In the genomic region with DNA sequence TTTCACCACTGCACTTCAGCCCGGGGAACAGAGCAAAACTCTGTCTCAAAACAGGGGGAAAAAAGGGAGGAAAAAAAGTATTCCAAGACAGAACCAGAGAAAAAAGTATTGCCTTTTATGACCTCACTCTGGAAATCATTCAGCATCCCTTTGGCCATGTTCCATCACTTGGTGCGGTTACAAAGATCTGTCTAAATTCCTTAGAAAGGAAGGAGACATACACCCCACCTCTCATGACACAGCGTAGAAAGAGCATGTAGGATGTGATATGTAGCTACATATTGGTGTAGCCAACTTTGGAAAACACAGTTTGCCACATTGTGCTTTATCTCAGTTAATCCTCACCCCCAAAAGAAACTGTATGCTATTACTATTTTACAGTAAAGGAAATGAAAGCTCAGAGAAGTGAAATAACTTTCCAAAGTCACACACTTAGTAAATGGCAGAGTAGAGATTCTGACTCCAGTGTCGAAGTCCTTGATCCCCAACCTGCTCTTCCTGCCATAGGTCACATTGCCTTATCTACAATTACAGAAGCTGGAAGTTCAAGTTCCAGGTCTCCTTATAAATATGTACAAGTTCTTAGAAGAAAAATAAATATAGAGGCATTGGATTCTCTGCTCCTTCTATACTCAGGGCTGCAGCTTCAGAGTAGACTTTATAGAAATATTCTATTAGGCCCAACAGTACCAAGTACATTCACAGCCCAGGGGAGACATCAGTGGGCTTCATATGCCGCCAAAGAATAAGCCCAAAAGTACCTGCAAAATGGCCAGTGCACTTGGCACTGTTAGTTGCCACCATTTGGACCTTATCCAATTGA, we compare ENCODE assay signal across 10 cellular contexts.
A peak's percentile ranks its signal among the peaks of the same experiment; 100 is the strongest.
DNase-seq lines count a peak whose midpoint lies in the region; ATAC-seq, FAIRE-seq and TF ChIP-seq lines count a peak whose summit lies in the region.
"Had no signal": no experiment of that assay in that cellular context is flagged by ENCODE, and none has a peak within 500 bp of the region (broad histone marks: within the 10 kb centered on the region; RNA-seq: fewer than 3 reads in every experiment).

No MANE protein-coding gene starts in this region.

- CTCF ChIA-PET in K562 (lab: Yijun Ruan, JAX; ENCODE audit: low intra/inter-chr PET ratio) = interaction anchor here (1.3 to 2.4 kb wide), 5 partner anchors 59 to 566 kb away, joined by 4 to 12 read pairs (median 8); no protein-coding TSS in a partner anchor
- CTCF ChIA-PET in PC-9 (lab: Charles Lee) = no interaction called here

- H3F3A ChIP-seq in PC-9 (ENCODE audit: insufficient read depth, low read depth) = no peaks in the 10 kb centered on the region

- H3K79me2 ChIP-seq in K562 (ENCODE audit: control insufficient read depth, insufficient read depth, low read length) (no peaks in the 10 kb centered on the region), PC-9 (ENCODE audit: low read depth) (no peaks in the 10 kb centered on the region)

- ATAC-seq in Right ventricle myocardium superior (ENCODE audit: poor library complexity) = peak; percentile 28
- ATAC-seq in K562 = peak; percentile 11
- peak; percentile 7 for ATAC-seq in left lung
- ATAC-seq in upper lobe of left lung (ENCODE audit: low FRiP score in 2 of 2) = peak in 1 of 2 donors; percentile 31

- no peaks in the 10 kb centered on the region for H3K9me3 ChIP-seq in right atrium auricular region
- no peaks in the 10 kb centered on the region for H3K9me3 ChIP-seq in K562 (replicated peaks; ENCODE audit: control insufficient read depth, insufficient read depth, low read depth, low read length)
- no peaks in the 10 kb centered on the region for H3K9me3 ChIP-seq in left lung
- H3K9me3 ChIP-seq in upper lobe of left lung = no peaks in the 10 kb centered on the region
- no peaks in the 10 kb centered on the region for H3K9me3 ChIP-seq in PC-9 (ENCODE audit: insufficient read depth, low read depth)
- H3K9me3 ChIP-seq: A549, pancreas had no signal

- H3K9me2 ChIP-seq in PC-9 (ENCODE audit: insufficient read depth) = no peaks in the 10 kb centered on the region

- BruUV-seq in K562 (replicated peaks; lab: Mats Ljungman, UMichigan) = no TSS peak
- no TSS peak for BruUV-seq in PC-9 (replicated peaks; lab: Mats Ljungman, UMichigan)

- in situ Hi-C loops in K562 (cut with MboI) = loop anchor here (25.0 kb wide), 1 partner anchor 1360 kb away; no protein-coding TSS in a partner anchor

- H3K4me2 ChIP-seq in K562 (ENCODE audit: insufficient read depth, low read length) (no peak overlapping the region), PC-9 (no peak overlapping the region)
- H3K4me2 ChIP-seq: A549 had no signal

- no peak for FAIRE-seq in K562 (lab: Jason Lieb, UNC)
- FAIRE-seq: A549, pancreas had no signal

- TF ChIP-seq CTCF in right atrium auricular region (IDR thresholded peaks at IDR 0.05) = no peak
- TF ChIP-seq CTCF in K562 (IDR thresholded peaks at IDR 0.05 in 2 of 3, conservative IDR thresholded peaks at IDR 0.05 in 1 of 3; ENCODE audit: insufficient read depth in 2 of 3, low read depth in 1 of 3, low read length in 3 of 3) = no peak
- TF ChIP-seq CTCF in left lung (IDR thresholded peaks at IDR 0.05) = no peak
- no peak for TF ChIP-seq CTCF in upper lobe of left lung (IDR thresholded peaks at IDR 0.05)
- no peak for TF ChIP-seq CTCF in PC-9 (conservative IDR thresholded peaks at IDR 0.05)

- H4K20me1 ChIP-seq in K562 (replicated peaks; ENCODE audit: control insufficient read depth, insufficient read depth, low read length) (no peaks in the 10 kb centered on the region; the same call in 1 of the 2 replicates), PC-9 (ENCODE audit: insufficient read depth) (no peaks in the 10 kb centered on the region)

- POLR2A ChIA-PET in K562 (lab: Yijun Ruan, JAX) = interaction anchor here (1.1 kb wide), 1 partner anchor 59 kb away, joined by 4 read pairs; no protein-coding TSS in a partner anchor
- POLR2A ChIA-PET in PC-9 (lab: Charles Lee; ENCODE audit: unreplicated experiment) = no interaction called here

- DNase-seq in Right ventricle myocardium superior (no peak), right atrium auricular region (ENCODE audit: low spot score) (no peak), K562 (ENCODE audit: extremely low read depth in 1 of 4, low spot score in 3 of 4) (no peak), left lung (no peak), upper lobe of left lung (no peak), RPMI8226 (no peak), NCI-H526 treated with DMSO at 0.1 percent for 48 hours (lab: John Stamatoyannopoulos, UW) (no peak), PC-9 (no peak)

- TF ChIP-seq EP300 in K562 (IDR thresholded peaks at IDR 0.05; ENCODE audit: low read length) = no peak
- TF ChIP-seq EP300 in upper lobe of left lung (IDR thresholded peaks at IDR 0.05) = no peak

- H3K27me3 ChIP-seq in right atrium auricular region = no peaks in the 10 kb centered on the region
- H3K27me3 ChIP-seq in K562 (ENCODE audit: control insufficient read depth in 2 of 2, insufficient read depth in 2 of 2, low read length in 2 of 2) = peaks cover 0 to 2% of the 10 kb centered on the region in 2 experiments; a peak in 1 of 5 replicates
- H3K27me3 ChIP-seq in left lung = no peaks in the 10 kb centered on the region
- no peaks in the 10 kb centered on the region for H3K27me3 ChIP-seq in upper lobe of left lung
- no peaks in the 10 kb centered on the region for H3K27me3 ChIP-seq in PC-9 (ENCODE audit: insufficient read depth, low read depth)
- H3K27me3 ChIP-seq: pancreas had no signal

- TF ChIP-seq RAD21 in K562 (CRISPR knock-in tag; conservative IDR thresholded peaks at IDR 0.05 in 1 of 2, IDR thresholded peaks at IDR 0.05 in 1 of 2) = no peak

- H2AFZ ChIP-seq in K562 (ENCODE audit: low read depth, low read length) (no peak overlapping the region), PC-9 (no peak overlapping the region)

- H3K4me3 ChIP-seq in right atrium auricular region (no peak overlapping the region), K562 (no peak overlapping the region), left lung (no peak overlapping the region), upper lobe of left lung (peak overlapping the region in 1 of 4 donors; percentile 40), PC-9 (no peak overlapping the region)
- H3K4me3 ChIP-seq: A549 had no signal

- intact Hi-C loops in Right ventricle myocardium superior (cut with DNase I) = no loop called here
- intact Hi-C loops in K562 (cut with micrococcal nuclease) = loop anchor here (1.0 to 5.0 kb wide), 7 partner anchors 59 to 666 kb away; no protein-coding TSS in a partner anchor
- intact Hi-C loops in left lung (cut with DNase I) = no loop called here
- intact Hi-C loops in PC-9 (cut with micrococcal nuclease; ENCODE audit: unreplicated experiment) = loop anchor here (1.0 to 10.0 kb wide), 11 partner anchors 58 to 1232 kb away; no protein-coding TSS in a partner anchor

- no peaks in the 10 kb centered on the region for H3K36me3 ChIP-seq in right atrium auricular region
- H3K36me3 ChIP-seq in K562 (ENCODE audit: control insufficient read depth, insufficient read depth, low read length) = no peaks in the 10 kb centered on the region
- no peaks in the 10 kb centered on the region for H3K36me3 ChIP-seq in left lung
- H3K36me3 ChIP-seq in upper lobe of left lung = no peaks in the 10 kb centered on the region
- H3K36me3 ChIP-seq in PC-9 (ENCODE audit: low read depth) = no peaks in the 10 kb centered on the region
- H3K36me3 ChIP-seq: pancreas had no signal

- H3K27ac ChIP-seq in right atrium auricular region (peak overlapping the region in 1 of 2 donors; percentile 10), K562 (ENCODE audit: extremely low read depth, low read depth, low read length) (no peak overlapping the region), left lung (peak overlapping the region; percentile 54 to 57), upper lobe of left lung (peak overlapping the region in 3 of 4 donors; percentile 13 to 71 (median 67)), PC-9 (no peak overlapping the region)
- H3K27ac ChIP-seq: A549 had no signal

- no peaks in the 10 kb centered on the region for H3K9me1 ChIP-seq in K562 (ENCODE audit: control insufficient read depth, insufficient read depth, low read length)

- no peak overlapping the region for H3K9ac ChIP-seq in K562 (ENCODE audit: insufficient read depth in 1 of 2, low read depth in 2 of 2, low read length in 2 of 2)

- H3K4me1 ChIP-seq in right atrium auricular region (peaks cover 0 to 14% of the 10 kb centered on the region in 2 donors), K562 (replicated peaks in 1 of 2; ENCODE audit: control insufficient read depth in 2 of 2, insufficient read depth in 2 of 2, low read length in 2 of 2) (peaks cover 0 to 5% of the 10 kb centered on the region in 2 experiments; a peak in 2 of 5 replicates), left lung (peaks cover 6 to 12% of the 10 kb centered on the region in 2 donors), upper lobe of left lung (peaks cover 6 to 13% (median 8%) of the 10 kb centered on the region in 4 donors), PC-9 (replicated peaks; ENCODE audit: insufficient read depth) (no peaks in the 10 kb centered on the region)
- H3K4me1 ChIP-seq: A549 had no signal

- no peak for TF ChIP-seq POLR2A in K562 (conservative IDR thresholded peaks at IDR 0.05)
- TF ChIP-seq POLR2A in upper lobe of left lung (IDR thresholded peaks at IDR 0.05) = no peak

- WGBS in K562 (ENCODE audit: insufficient coverage, low coverage, missing lambda C conversion rate) = 14% methylated on average over 5 of the region's 5 CpGs
- 60 to 62% methylated on average over 4 to 5 of the region's 5 CpGs for WGBS in upper lobe of left lung, 2 donors

TF ChIP-seq in K562, 482 proteins besides CTCF, POLR2A, EP300 and RAD21:
- TF ChIP-seq CEBPG (CRISPR knock-in tag; IDR thresholded peaks at IDR 0.05) = no peak
- TF ChIP-seq CEBPG (tag; conservative IDR thresholded peaks at IDR 0.05 in 1 of 2, IDR thresholded peaks at IDR 0.05 in 1 of 2) = no peak
- no peak for TF ChIP-seq IRF2 (CRISPR knock-in tag; IDR thresholded peaks at IDR 0.05)
- TF ChIP-seq HDAC1 (IDR thresholded peaks at IDR 0.05) = no peak
- TF ChIP-seq ZNF232 (CRISPR knock-in tag; IDR thresholded peaks at IDR 0.05) = no peak
- TF ChIP-seq NEUROD1 (IDR thresholded peaks at IDR 0.05; ENCODE audit: borderline replicate concordance, low read depth, low read length, partially characterized antibody) = peak; percentile 18
- peak; percentile 9; the same call in 1 of the 2 replicates for TF ChIP-seq CXXC5 (CRISPR knock-in tag; IDR thresholded peaks at IDR 0.05)

Comparison
In these comparisons a context has a peak if more than half of its experiments do, and no peak if none do; other contexts are left out.
1. H3K27ac ChIP-seq: peak in left lung (2 of 2) and upper lobe of left lung (3 of 4); none in K562 (single experiment) and PC-9 (single experiment).
2. intact Hi-C loops: an anchor here in K562 (1.0 to 5.0 kb wide) and PC-9 (1.0 to 10.0 kb wide); none called in Right ventricle myocardium superior and left lung.